9 cellular contexts compared by ENCODE assay signal in the genomic region with DNA sequence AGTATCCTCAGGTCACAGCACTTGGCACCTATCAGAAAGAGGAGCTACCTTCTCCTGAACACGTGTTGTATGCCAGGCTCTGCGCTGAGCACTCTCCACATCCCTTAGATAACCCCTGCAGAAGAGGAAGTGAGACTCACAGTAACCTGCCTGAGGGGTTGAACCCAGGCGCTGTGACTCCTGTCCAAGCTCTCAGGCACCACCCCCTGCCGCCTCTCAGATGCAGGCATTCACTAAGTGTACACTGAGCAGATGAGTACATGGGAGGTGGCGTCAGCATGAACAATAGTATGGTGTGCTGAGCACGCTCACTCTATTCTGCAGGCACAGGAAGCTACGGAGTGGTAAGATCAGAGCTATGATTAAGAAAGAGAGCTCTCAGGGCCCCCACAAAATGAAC. TPM values are rescaled to one million over a fixed set of nuclear protein-coding genes. Genes with fewer than 3 reads are reported as not detected.
DNase-seq lines count a peak whose midpoint lies in the region; ATAC-seq and TF ChIP-seq lines count a peak whose summit lies in the region.
"Had no signal": no experiment of that assay in that cellular context is flagged by ENCODE, and none has a peak within 500 bp of the region (broad histone marks: within the 10 kb centered on the region; RNA-seq: fewer than 3 reads in every experiment).

No MANE protein-coding gene starts in this region.

- H3K9me3 Mint-ChIP-seq in activated T-helper 2 cell treated with anti-CD3 and anti-CD28 coated beads, Interferon-gamma antibody, Interleukin-2, Interleukin-4, amounts not matched to agents 10 μg/mL and 5 μg/mL and 100 μg/mL, durations not matched to agents 14 hours and 24 hours and 36 hours: peaks cover 7% of the 10 kb centered on the region
- peaks cover 0 to 4% of the 10 kb centered on the region in 2 donors for H3K9me3 Mint-ChIP-seq in stimulated activated naive B cell treated with anti-CD40 and anti-IgM and Interleukin-4, amounts not matched to agents 10 μg/mL and 1 μg/mL and 100 μg/mL, for 72 hours

- H3K36me3 Mint-ChIP-seq in activated T-helper 2 cell treated with anti-CD3 and anti-CD28 coated beads, Interferon-gamma antibody, Interleukin-2, Interleukin-4, amounts not matched to agents 10 μg/mL and 5 μg/mL and 100 μg/mL, durations not matched to agents 14 hours and 24 hours and 36 hours (ENCODE audit: low read depth): peaks cover 2% of the 10 kb centered on the region
- H3K36me3 Mint-ChIP-seq in stimulated activated naive B cell treated with anti-CD40 and anti-IgM and Interleukin-4, amounts not matched to agents 10 μg/mL and 1 μg/mL and 100 μg/mL, for 72 hours: peaks cover 0 to 4% of the 10 kb centered on the region in 2 donors

- DNase-seq in GM10248 (ENCODE audit: extremely low spot score): peak; percentile 79
- DNase-seq in MV-4-11 (lab: John Stamatoyannopoulos, UW): peak; percentile 66
- peak; percentile 18 for DNase-seq in activated T-helper 2 cell treated with anti-CD3 and anti-CD28 coated beads, Interferon-gamma antibody, Interleukin-2, Interleukin-4, amounts not matched to agents 10 μg/mL and 5 μg/mL and 100 μg/mL, durations not matched to agents 14 hours and 24 hours and 36 hours (ENCODE audit: low spot score)
- DNase-seq in stimulated activated naive B cell treated with anti-CD40 and anti-IgM and Interleukin-4, amounts not matched to agents 10 μg/mL and 1 μg/mL and 100 μg/mL, for 72 hours: peak; percentile 39
- DNase-seq in islet precursor cell: no peak
- no peak for DNase-seq in NCI-H187 treated with DMSO at 0.1 percent for 48 hours (lab: John Stamatoyannopoulos, UW)
- no peak for DNase-seq in Kasumi-1 (lab: John Stamatoyannopoulos, UW)
- DNase-seq: lower lobe of right lung had no signal

- CTCF ChIA-PET in GM10248 (lab: Yijun Ruan, JAX): interaction anchor here (0.8 to 1.2 kb wide), 2 partner anchors 13 to 17 kb away, joined by 3 to 4 read pairs; no protein-coding TSS in a partner anchor

- POLR2A ChIA-PET in GM10248 (lab: Yijun Ruan, JAX): no interaction called here

- H3K27me3 Mint-ChIP-seq in activated T-helper 2 cell treated with anti-CD3 and anti-CD28 coated beads, Interferon-gamma antibody, Interleukin-2, Interleukin-4, amounts not matched to agents 10 μg/mL and 5 μg/mL and 100 μg/mL, durations not matched to agents 14 hours and 24 hours and 36 hours (ENCODE audit: low read depth): no peaks in the 10 kb centered on the region
- peaks cover 0 to 5% of the 10 kb centered on the region in 2 donors for H3K27me3 Mint-ChIP-seq in stimulated activated naive B cell treated with anti-CD40 and anti-IgM and Interleukin-4, amounts not matched to agents 10 μg/mL and 1 μg/mL and 100 μg/mL, for 72 hours

- H3K4me1 Mint-ChIP-seq in activated T-helper 2 cell treated with anti-CD3 and anti-CD28 coated beads, Interferon-gamma antibody, Interleukin-2, Interleukin-4, amounts not matched to agents 10 μg/mL and 5 μg/mL and 100 μg/mL, durations not matched to agents 14 hours and 24 hours and 36 hours (ENCODE audit: low read depth): peaks cover 16% of the 10 kb centered on the region
- H3K4me1 Mint-ChIP-seq in stimulated activated naive B cell treated with anti-CD40 and anti-IgM and Interleukin-4, amounts not matched to agents 10 μg/mL and 1 μg/mL and 100 μg/mL, for 72 hours: peaks cover 13 to 15% of the 10 kb centered on the region in 2 donors

- intact Hi-C loops in activated T-helper 2 cell treated with anti-CD3 and anti-CD28 coated beads, Interferon-gamma antibody, Interleukin-2, Interleukin-4, amounts not matched to agents 10 μg/mL and 5 μg/mL and 100 μg/mL, durations not matched to agents 14 hours and 24 hours and 36 hours (cut with micrococcal nuclease): no loop called here

- H3K4me3 Mint-ChIP-seq in activated T-helper 2 cell treated with anti-CD3 and anti-CD28 coated beads, Interferon-gamma antibody, Interleukin-2, Interleukin-4, amounts not matched to agents 10 μg/mL and 5 μg/mL and 100 μg/mL, durations not matched to agents 14 hours and 24 hours and 36 hours (ENCODE audit: low read depth): no peak overlapping the region
- no peak overlapping the region for H3K4me3 Mint-ChIP-seq in stimulated activated naive B cell treated with anti-CD40 and anti-IgM and Interleukin-4, amounts not matched to agents 10 μg/mL and 1 μg/mL and 100 μg/mL, for 72 hours

- no peak for TF ChIP-seq CTCF in GM10248 (IDR thresholded peaks at IDR 0.05; ENCODE audit: control extremely low read depth, extremely low read depth, low read depth, missing control alignments)

- ATAC-seq in GM21619 (IDR thresholded peaks at IDR 0.05; ENCODE audit: unreplicated experiment): peak; percentile 98
- ATAC-seq in stimulated activated naive B cell treated with anti-CD40 and anti-IgM and Interleukin-4, amounts not matched to agents 10 μg/mL and 1 μg/mL and 100 μg/mL, for 72 hours (replicated peaks): peak; percentile 99

- peak overlapping the region; percentile 50 for H3K27ac Mint-ChIP-seq in activated T-helper 2 cell treated with anti-CD3 and anti-CD28 coated beads, Interferon-gamma antibody, Interleukin-2, Interleukin-4, amounts not matched to agents 10 μg/mL and 5 μg/mL and 100 μg/mL, durations not matched to agents 14 hours and 24 hours and 36 hours
- peak overlapping the region; percentile 33 for H3K27ac Mint-ChIP-seq in stimulated activated naive B cell treated with anti-CD40 and anti-IgM and Interleukin-4, amounts not matched to agents 10 μg/mL and 1 μg/mL and 100 μg/mL, for 72 hours

RNA-seq across cellular contexts. Expression of a gene that starts 21.0 kb away (rescaled TPM):
- 11.4 and 16.4 TPM in 2 replicates for total RNA-seq in activated T-helper 2 cell treated with anti-CD3 and anti-CD28 coated beads, Interferon-gamma antibody, Interleukin-2, Interleukin-4, amounts not matched to agents 10 μg/mL and 5 μg/mL and 100 μg/mL, durations not matched to agents 14 hours and 24 hours and 36 hours

Comparison
In these comparisons a context has a peak if more than half of its experiments do, and no peak if none do; other contexts are left out.
1. DNase-seq: peak in GM10248 (single experiment), MV-4-11 (single experiment), activated T-helper 2 cell treated with anti-CD3 and anti-CD28 coated beads, Interferon-gamma antibody, Interleukin-2, Interleukin-4, amounts not matched to agents 10 μg/mL and 5 μg/mL and 100 μg/mL, durations not matched to agents 14 hours and 24 hours and 36 hours (single experiment) and stimulated activated naive B cell treated with anti-CD40 and anti-IgM and Interleukin-4, amounts not matched to agents 10 μg/mL and 1 μg/mL and 100 μg/mL, for 72 hours (single experiment); none in islet precursor cell (single experiment), NCI-H187 treated with DMSO at 0.1 percent for 48 hours (single experiment) and Kasumi-1 (0 of 2).